ENCODE assay signal across 1 cellular context in the genomic region with DNA sequence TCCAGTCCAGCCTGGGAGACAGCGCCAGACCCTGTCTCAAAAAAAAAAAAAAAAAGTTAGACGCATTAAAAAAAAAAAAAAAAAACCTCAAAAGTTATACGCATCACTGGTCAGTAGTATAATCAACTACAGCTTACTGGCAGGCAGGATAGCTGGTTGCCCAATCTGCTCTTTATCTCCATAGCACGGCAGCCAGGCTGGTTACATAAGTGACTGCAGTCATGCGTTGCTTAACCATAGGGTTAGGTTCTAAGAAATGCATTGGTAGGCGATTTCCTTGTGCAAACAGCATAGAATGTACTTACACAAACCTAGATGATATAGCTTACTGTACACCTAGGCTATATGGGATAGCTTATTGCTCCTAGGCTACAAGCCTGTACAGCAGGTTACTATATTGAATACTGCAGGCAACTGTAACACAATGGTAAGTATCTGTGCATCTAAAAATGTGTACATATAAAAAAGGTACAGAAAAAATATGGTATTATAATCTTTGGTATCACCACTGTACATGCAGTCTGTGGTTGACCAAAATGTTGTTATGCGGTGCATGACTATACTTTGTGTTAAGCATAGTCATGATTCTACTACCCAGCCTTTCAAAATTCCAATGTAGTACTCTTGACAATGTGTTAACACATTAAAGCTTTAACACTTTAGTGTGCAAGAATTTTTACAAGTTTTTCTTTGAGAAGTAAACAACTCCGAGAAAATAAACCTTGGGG.
TF ChIP-seq lines count a peak whose summit lies in the region.

No MANE protein-coding gene starts in this region.

TF ChIP-seq in liver, 16 proteins besides CTCF, POLR2A, EP300 and RAD21 (continued from another document):
- TF ChIP-seq HNF4A (conservative IDR thresholded peaks at IDR 0.05) (peak; percentile 73 to 76), TAF1 (conservative IDR thresholded peaks at IDR 0.05) (no peak), FOXA2 (IDR thresholded peaks at IDR 0.05) (peak; percentile 30), RXRA (IDR thresholded peaks at IDR 0.05) (peak; percentile 50 to 70), NR2F2 (IDR thresholded peaks at IDR 0.05) (no peak), FOXA1 (IDR thresholded peaks at IDR 0.05) (no peak), HNF4G (IDR thresholded peaks at IDR 0.05) (no peak)
- TF ChIP-seq, protein P1, sequence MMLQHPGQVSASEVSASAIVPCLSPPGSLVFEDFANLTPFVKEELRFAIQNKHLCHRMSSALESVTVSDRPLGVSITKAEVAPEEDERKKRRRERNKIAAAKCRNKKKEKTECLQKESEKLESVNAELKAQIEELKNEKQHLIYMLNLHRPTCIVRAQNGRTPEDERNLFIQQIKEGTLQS (IDR thresholded peaks at IDR 0.05), result no peak
